9 cellular contexts compared by ENCODE assay signal in genomic region chr14:89422181-89422951, GRCh38. TPM values are rescaled to one million over a fixed set of nuclear protein-coding genes. Genes with fewer than 3 reads are reported as not detected.
DNase-seq lines count a peak whose midpoint lies in the region; ATAC-seq and TF ChIP-seq lines count a peak whose summit lies in the region.
"Had no signal": no experiment of that assay in that cellular context is flagged by ENCODE, and none has a peak within 500 bp of the region (broad histone marks: within the 10 kb centered on the region; RNA-seq: fewer than 3 reads in every experiment).

No MANE protein-coding gene starts in this region.

- no peaks in the 10 kb centered on the region for H3K27me3 ChIP-seq in H9 (ENCODE audit: insufficient read depth, low read length)

- H3K4me1 Mint-ChIP-seq in H9: peaks cover 51 to 56% of the 10 kb centered on the region in 2 experiments

- no peaks in the 10 kb centered on the region for H4K20me1 ChIP-seq in H9 (ENCODE audit: control insufficient read depth, insufficient read depth, insufficient read length)

- H4K8ac ChIP-seq in H9 (replicated peaks; ENCODE audit: insufficient read length, low read depth, low read length): no peak overlapping the region

- H3K4ac ChIP-seq in H9 (ENCODE audit: low read depth, low read length): no peak overlapping the region

- H3K27ac ChIP-seq in H9 (ENCODE audit: insufficient read length, low read depth, low read length): no peak overlapping the region

- no peak overlapping the region for H3K4me3 Mint-ChIP-seq in H9

- no peak overlapping the region for H3K4me2 ChIP-seq in H9 (ENCODE audit: insufficient read depth, insufficient read length, low read length)

- no peak overlapping the region for H3T11ph ChIP-seq in H9 (ENCODE audit: low read length)

- WGBS in H9 (ENCODE audit: extremely low coverage, insufficient read length, low lambda C conversion rate): no CpG with 5 or more reads among the region's 11 CpGs

- H3K9ac ChIP-seq in H9 (ENCODE audit: extremely low read depth, insufficient read length, low read length): no peak overlapping the region

- peak overlapping the region; percentile 25 to 54 (median 52); a peak in 4 of 7 replicates for H3K27ac Mint-ChIP-seq in H9

- H2BK15ac ChIP-seq in H9 (ENCODE audit: low read depth, low read length): no peak overlapping the region

- H2AK5ac ChIP-seq in H9 (ENCODE audit: insufficient read length, low read length): no peak overlapping the region

- intact Hi-C loops in left colon (cut with DNase I, micrococcal nuclease): loop anchor here in 1 of 2 donors (10.0 kb wide), 1 partner anchor 192 kb away; no protein-coding TSS in a partner anchor
- intact Hi-C loops in sciatic nerve (cut with DNase I): no loop called here

- no peak overlapping the region for H3K14ac ChIP-seq in H9 (ENCODE audit: insufficient read depth, low read length)

- no peaks in the 10 kb centered on the region; the same call in 1 of the 2 replicates for H3K27me3 Mint-ChIP-seq in H9 (ENCODE audit: low read depth)

- no peak for TF ChIP-seq CTCF in H9 (conservative IDR thresholded peaks at IDR 0.05)

- no peak overlapping the region for H2BK12ac ChIP-seq in H9 (ENCODE audit: insufficient read length, low read depth, low read length)

- DNase-seq in H9 (no peak), activated T-cell treated with anti-CD3 and anti-CD28 coated beads for 48 hours (ENCODE audit: low read depth) (peak; percentile 61), left colon (peak; percentile 58 to 71), hypothalamus (lab: John Stamatoyannopoulos, UW) (no peak), activated gamma-delta T cell treated with Interleukin-2 at 50 U/mL for 16 hours (no peak), sciatic nerve (ENCODE audit: low spot score) (no peak), DMS 273 treated with DMSO at 0.1 percent for 48 hours (lab: John Stamatoyannopoulos, UW) (no peak)
- DNase-seq in stimulated activated CD4-positive, alpha-beta T cell treated with anti-CD3 and anti-CD28 coated beads, Interleukin-1b, Interleukin-23, amount 100 ng/mL, for 48 hours: peak; percentile 72
- DNase-seq: cortex of kidney had no signal

- H3K36me3 Mint-ChIP-seq in H9 (ENCODE audit: insufficient read depth in 1 of 3, low read depth in 3 of 3): peaks cover 0 to 4% (median 3%) of the 10 kb centered on the region in 3 experiments; a peak in 3 of 7 replicates

- peaks cover 8% of the 10 kb centered on the region for H3K23me2 ChIP-seq in H9 (ENCODE audit: insufficient read length, low read depth, low read length, poor library complexity, severe bottlenecking)

- H3K79me1 ChIP-seq in H9 (ENCODE audit: insufficient read depth, low read depth, low read length, poor library complexity, severe bottlenecking): no peaks in the 10 kb centered on the region

- H3K79me2 ChIP-seq in H9 (ENCODE audit: insufficient read depth, low read length): 0 out of 2 replicates have a peak, but pooled peaks cover 2% of the 10 kb centered on the region

- no peak overlapping the region for H2BK120ac ChIP-seq in H9 (ENCODE audit: low read depth, low read length, poor library complexity, severe bottlenecking)

- no peaks in the 10 kb centered on the region for H3K9me3 ChIP-seq in H9 (ENCODE audit: control insufficient read depth, low read depth, low read length)

- H4K91ac ChIP-seq in H9 (ENCODE audit: insufficient read length, low read depth, low read length): no peak overlapping the region

- H2BK5ac ChIP-seq in H9 (ENCODE audit: insufficient read length, low read length): no peak overlapping the region

- H3K23ac ChIP-seq in H9 (ENCODE audit: insufficient read length, low read depth, low read length): no peak overlapping the region

- ATAC-seq in left colon (peak; percentile 87), sciatic nerve (no peak)

- H3K9me3 Mint-ChIP-seq in H9: no peaks in the 10 kb centered on the region; a peak in 2 of 5 replicates

- H2AFZ ChIP-seq in H9 (ENCODE audit: low read length): no peak overlapping the region

- H3K18ac ChIP-seq in H9 (ENCODE audit: insufficient read length, low read depth, low read length): no peak overlapping the region

- no peak overlapping the region for H3K56ac ChIP-seq in H9 (ENCODE audit: insufficient read length, low read depth, low read length)

- no peak overlapping the region for H2BK20ac ChIP-seq in H9 (ENCODE audit: low read depth, low read length, poor library complexity, severe bottlenecking)

- H4K5ac ChIP-seq in H9 (ENCODE audit: insufficient read length, low read depth, low read length): no peak overlapping the region

- H3K4me1 ChIP-seq in H9 (ENCODE audit: insufficient read depth, low read length): peaks cover 12% of the 10 kb centered on the region; the same call in 1 of the 2 replicates

RNA-seq across cellular contexts. Expression of gene FOXN3, which starts 5.3 kb away (rescaled TPM):
- total RNA-seq in H9 (2021): 114 and 125 TPM in 2 replicates
- total RNA-seq in left colon: 10 to 100 TPM; 77.0 to 78.3 TPM
- total RNA-seq in sciatic nerve: 80.9 TPM

Comparison
In these comparisons a context has a peak if more than half of its experiments do, and no peak if none do; other contexts are left out.
1. DNase-seq: peak in activated T-cell treated with anti-CD3 and anti-CD28 coated beads for 48 hours (single experiment), left colon (2 of 2) and stimulated activated CD4-positive, alpha-beta T cell treated with anti-CD3 and anti-CD28 coated beads, Interleukin-1b, Interleukin-23, amount 100 ng/mL, for 48 hours (single experiment); none in H9 (single experiment), hypothalamus (0 of 51), activated gamma-delta T cell treated with Interleukin-2 at 50 U/mL for 16 hours (single experiment), sciatic nerve (single experiment) and DMS 273 treated with DMSO at 0.1 percent for 48 hours (single experiment).